Comparison of ENCODE assay signal across 24 cellular contexts in genomic region chr16:81408409-81408950, GRCh38.
"Had no signal": no experiment of that assay in that cellular context is flagged by ENCODE, and none has a peak within 500 bp of the region (broad histone marks: within the 10 kb centered on the region; RNA-seq: fewer than 3 reads in every experiment).

No MANE protein-coding gene starts in this region.

- H3K9me3 ChIP-seq: body of pancreas, left ventricle myocardium inferior, sigmoid colon, thyroid gland, uterus had no signal

- H3K27ac ChIP-seq: body of pancreas, cardiac muscle cell, left ventricle myocardium inferior, parathyroid adenoma, sigmoid colon, thyroid gland, uterus had no signal

- H3K4me3 Mint-ChIP-seq: activated naive CD8-positive, alpha-beta T cell treated with anti-CD3 and anti-CD28 coated beads, Interleukin-2, amount 50 U/mL, for 24 hours; activated T-cell treated with anti-CD3 and anti-CD28 coated beads, Interleukin-2, amount 50 U/mL, for 72 hours; dendritic cell treated with granulocyte-macrophage colony-stimulating factor and Interleukin-4, amounts not matched to agents 40 ng/mL and 50 ng/mL, for 4 days; mesothelial cell of epicardium had no signal

- H2AFZ ChIP-seq: parathyroid adenoma had no signal

- ATAC-seq: activated naive CD8-positive, alpha-beta T cell treated with anti-CD3 and anti-CD28 coated beads, Interleukin-2, amount 50 U/mL, for 24 hours; activated T-cell treated with anti-CD3 and anti-CD28 coated beads, Interleukin-2, amount 50 U/mL, for 72 hours; body of pancreas; naive thymus-derived CD8-positive, alpha-beta T cell; stimulated activated naive CD8-positive, alpha-beta T cell treated with anti-CD3 and anti-CD28 coated beads, Interleukin-15, Interleukin-2, amounts not matched to agents 100 U/mL and 50 U/mL, for 24 hours had no signal

- H3K4me1 ChIP-seq: parathyroid adenoma, uterus had no signal

- DNase-seq: activated CD4-positive, alpha-beta T cell treated with anti-CD3 and anti-CD28 coated beads, Interleukin-2, amount 50 U/mL, for 4 hours; activated effector memory CD4-positive, alpha-beta T cell treated with anti-CD3 and anti-CD28 coated beads, Interleukin-2, amount 50 U/mL, for 16 hours; activated naive CD4-positive, alpha-beta T cell treated with anti-CD3 and anti-CD28 coated beads, Interleukin-2, amount 50 U/mL, for 16 hours; activated naive CD8-positive, alpha-beta T cell treated with anti-CD3 and anti-CD28 coated beads, Interleukin-2, amount 50 U/mL, for 24 hours; activated T-cell treated with anti-CD3 and anti-CD28 coated beads, Interleukin-2, amount 50 U/mL, for 72 hours; body of pancreas; effector CD4-positive, alpha-beta T cell; foreskin melanocyte; glutamatergic neuron; hippocampal formation; left ventricle myocardium inferior; naive thymus-derived CD8-positive, alpha-beta T cell; sigmoid colon; stimulated activated CD4-positive, alpha-beta T cell treated with anti-CD3 and anti-CD28 coated beads, Interleukin-15, amount 100 ng/mL, for 24 hours; stimulated activated CD8-positive, alpha-beta memory T cell treated with anti-CD3 and anti-CD28 coated beads, Interleukin-4, amount 100 ng/mL, for 48 hours; stimulated activated naive CD8-positive, alpha-beta T cell treated with anti-CD3 and anti-CD28 coated beads, Interleukin-15, Interleukin-2, amounts not matched to agents 100 U/mL and 50 U/mL, for 24 hours; T-helper 9 cell; thyroid gland; uterus had no signal

- H3K79me2 ChIP-seq: parathyroid adenoma had no signal

- H3K27me3 Mint-ChIP-seq: naive thymus-derived CD8-positive, alpha-beta T cell had no signal

- H3K36me3 ChIP-seq: cardiac muscle cell, left ventricle myocardium inferior, sigmoid colon, thyroid gland, uterus had no signal

- H3K4me3 ChIP-seq: body of pancreas, cardiac muscle cell, left ventricle myocardium inferior, sigmoid colon, smooth muscle cell, thyroid gland, uterus had no signal

- H3K27ac Mint-ChIP-seq: activated naive CD8-positive, alpha-beta T cell treated with anti-CD3 and anti-CD28 coated beads, Interleukin-2, amount 50 U/mL, for 24 hours; activated T-cell treated with anti-CD3 and anti-CD28 coated beads, Interleukin-2, amount 50 U/mL, for 72 hours; dendritic cell treated with granulocyte-macrophage colony-stimulating factor and Interleukin-4, amounts not matched to agents 40 ng/mL and 50 ng/mL, for 4 days; mesothelial cell of epicardium had no signal

- H3K27me3 ChIP-seq: body of pancreas, sigmoid colon, thyroid gland, uterus had no signal

- H3K36me3 Mint-ChIP-seq: mesothelial cell of epicardium; naive thymus-derived CD8-positive, alpha-beta T cell had no signal

- H3K4me2 ChIP-seq: smooth muscle cell had no signal

- H3K9me3 Mint-ChIP-seq: activated naive CD8-positive, alpha-beta T cell treated with anti-CD3 and anti-CD28 coated beads, Interleukin-2, amount 50 U/mL, for 24 hours; activated T-cell treated with anti-CD3 and anti-CD28 coated beads, Interleukin-2, amount 50 U/mL, for 72 hours; dendritic cell treated with granulocyte-macrophage colony-stimulating factor and Interleukin-4, amounts not matched to agents 40 ng/mL and 50 ng/mL, for 4 days; mesothelial cell of epicardium; naive thymus-derived CD8-positive, alpha-beta T cell had no signal

- H3K9ac ChIP-seq: parathyroid adenoma had no signal
